In genomic region chr7:10655031-10655430, GRCh38 we compare ENCODE assay signal across 23 cellular contexts.
"Had no signal": no experiment of that assay in that cellular context is flagged by ENCODE, and none has a peak within 500 bp of the region (broad histone marks: within the 10 kb centered on the region; RNA-seq: fewer than 3 reads in every experiment).

No MANE protein-coding gene starts in this region.

- H3K4me1 ChIP-seq: esophagus muscularis mucosa, foreskin keratinocyte, gastroesophageal sphincter, heart left ventricle, pancreas, right atrium auricular region, sigmoid colon, spleen, tibial nerve, upper lobe of left lung had no signal

- DNase-seq: cerebellar nuclear complex; cortex of kidney; effector memory CD8-positive, alpha-beta T cell; foreskin keratinocyte; heart left ventricle; hippocampal formation; left colon; left ventricle myocardium superior; naive B cell; pancreas; sigmoid colon; spleen; stimulated activated CD4-positive, alpha-beta T cell treated with anti-CD3 and anti-CD28 coated beads, Interleukin-4, amount 100 ng/mL, for 4 hours; stimulated activated naive B cell treated with anti-CD40 and anti-IgM and Interleukin-4, amounts not matched to agents 10 μg/mL and 1 μg/mL and 100 μg/mL, for 72 hours; upper lobe of left lung had no signal

- H3K4me3 ChIP-seq: esophagus muscularis mucosa, gastroesophageal sphincter, heart left ventricle, lung, pancreas, right atrium auricular region, sigmoid colon, spleen, thoracic aorta, tibial nerve, upper lobe of left lung had no signal

- H3K9me3 ChIP-seq: esophagus muscularis mucosa, gastroesophageal sphincter, heart left ventricle, neutrophil, pancreas, right atrium auricular region, sigmoid colon, spleen, thoracic aorta, tibial nerve, upper lobe of left lung had no signal

- H3K27me3 ChIP-seq: esophagus muscularis mucosa, foreskin keratinocyte, gastroesophageal sphincter, heart left ventricle, neutrophil, pancreas, right atrium auricular region, sigmoid colon, spleen, tibial nerve, upper lobe of left lung had no signal

- H3K27ac ChIP-seq: esophagus muscularis mucosa, foreskin keratinocyte, gastroesophageal sphincter, heart left ventricle, neutrophil, pancreas, right atrium auricular region, sigmoid colon, spleen, thoracic aorta, tibial nerve, upper lobe of left lung had no signal

- ATAC-seq: effector memory CD8-positive, alpha-beta T cell; foreskin keratinocyte; gastroesophageal sphincter; heart left ventricle; left colon; left ventricle myocardium superior; natural killer cell treated with Interleukin-12 subunit alpha and Interleukin-12 subunit beta and Interleukin-15 and Interleukin-18, amount 100 ng/mL, for 72 hours; stimulated activated naive B cell treated with anti-CD40 and anti-IgM and Interleukin-4, amounts not matched to agents 10 μg/mL and 1 μg/mL and 100 μg/mL, for 72 hours had no signal

- H3K36me3 ChIP-seq: esophagus muscularis mucosa, gastroesophageal sphincter, heart left ventricle, neutrophil, pancreas, right atrium auricular region, sigmoid colon, spleen, thoracic aorta, tibial nerve, upper lobe of left lung had no signal
